Comparison of ENCODE assay signal across 7 cellular contexts in the genomic region with DNA sequence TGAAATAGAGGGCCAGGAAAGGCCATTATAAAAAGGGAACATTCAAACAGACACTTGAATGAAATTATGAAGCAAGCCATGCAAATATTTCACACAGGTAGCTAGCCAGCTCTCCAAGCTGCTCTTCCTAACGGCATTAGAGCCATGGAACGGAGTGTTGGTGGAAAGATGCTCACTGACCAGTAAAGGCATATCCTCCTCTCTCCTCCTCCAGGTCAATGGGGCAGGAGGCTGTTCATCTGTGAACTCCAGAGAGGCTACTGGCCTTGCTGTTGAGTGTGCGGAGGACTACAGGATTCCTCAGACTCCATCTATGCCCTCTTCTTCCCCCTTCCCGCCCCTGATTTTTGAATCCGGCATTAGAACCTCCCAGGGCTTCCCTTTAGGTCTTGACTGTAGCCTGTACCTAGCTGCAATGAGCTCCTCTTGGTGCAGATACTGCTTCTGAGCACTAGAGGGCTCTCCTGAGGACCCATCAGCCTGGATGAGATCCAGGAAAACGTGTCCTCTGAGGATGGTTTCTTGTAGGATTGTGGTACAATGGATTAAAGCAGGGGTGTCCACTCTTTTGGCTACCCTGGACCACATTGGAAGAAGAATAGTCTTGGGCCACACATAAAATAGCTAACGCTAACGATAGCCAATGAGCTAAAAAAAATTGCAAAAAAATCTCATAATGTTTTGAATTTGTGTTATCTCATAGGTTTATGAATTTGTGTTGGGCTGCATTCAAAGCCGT.
DNase-seq lines count a peak whose midpoint lies in the region; ATAC-seq and TF ChIP-seq lines count a peak whose summit lies in the region.

No MANE protein-coding gene starts in this region.

- no peaks in the 10 kb centered on the region for H3K36me3 ChIP-seq in lung (ENCODE audit: control insufficient read depth in 2 of 2, insufficient read depth in 2 of 2, low read length in 2 of 2)

- TF ChIP-seq CTCF in HFF-Myc (IDR thresholded peaks at IDR 0.05; ENCODE audit: low read depth, low read length, missing control alignments), result peak; percentile 90
- TF ChIP-seq CTCF in lung (IDR thresholded peaks at IDR 0.05; ENCODE audit: control extremely low read depth, extremely low read depth), result peak; percentile 40
- TF ChIP-seq CTCF in type B pancreatic cell (conservative IDR thresholded peaks at IDR 0.05), result peak; percentile 86

- no peaks in the 10 kb centered on the region for H3K9me3 Mint-ChIP-seq in effector memory CD8-positive, alpha-beta T cell
- H3K9me3 Mint-ChIP-seq in type B pancreatic cell, result no peaks in the 10 kb centered on the region

- ATAC-seq in effector memory CD8-positive, alpha-beta T cell (replicated peaks), result peak; percentile 67
- ATAC-seq in lung (ENCODE audit: insufficient read depth, low FRiP score), result peak; percentile 84

- peaks cover 4% of the 10 kb centered on the region for H3K36me3 Mint-ChIP-seq in effector memory CD8-positive, alpha-beta T cell (ENCODE audit: insufficient read depth)
- H3K36me3 Mint-ChIP-seq in type B pancreatic cell, result no peaks in the 10 kb centered on the region

- H3K27ac Mint-ChIP-seq in effector memory CD8-positive, alpha-beta T cell, result peak overlapping the region in 1 of 2 donors; percentile 8
- H3K27ac Mint-ChIP-seq in type B pancreatic cell, result no peak overlapping the region

- no peak overlapping the region for H3K27ac ChIP-seq in lung (ENCODE audit: low read depth in 1 of 2, low read length in 1 of 2)

- no peak overlapping the region for H3K4me3 Mint-ChIP-seq in effector memory CD8-positive, alpha-beta T cell
- H3K4me3 Mint-ChIP-seq in type B pancreatic cell, result no peak overlapping the region

- no peaks in the 10 kb centered on the region for H3K9me3 ChIP-seq in lung (ENCODE audit: control insufficient read depth in 2 of 2, insufficient read depth in 1 of 2, low read length in 1 of 2)

- WGBS in lung, 2 donors, result 30 to 37% methylated on average over 9 of the region's 9 CpGs

- no peaks in the 10 kb centered on the region for H3K27me3 ChIP-seq in lung (ENCODE audit: control insufficient read depth, insufficient read depth)

- H3K4me3 ChIP-seq in HFF-Myc (replicated peaks; ENCODE audit: low read depth, low read length) (no peak overlapping the region), lung (no peak overlapping the region)

- H3K27me3 Mint-ChIP-seq in effector memory CD8-positive, alpha-beta T cell, result peaks cover 35 to 46% of the 10 kb centered on the region in 2 donors
- peaks cover 35% of the 10 kb centered on the region for H3K27me3 Mint-ChIP-seq in type B pancreatic cell

- peaks cover 0 to 10% of the 10 kb centered on the region in 2 donors for H3K4me1 ChIP-seq in lung (ENCODE audit: control insufficient read depth in 2 of 2, insufficient read depth in 2 of 2, low read length in 2 of 2)

- DNase-seq in GM04503 (ENCODE audit: low read depth) (peak; percentile 13), HFF-Myc (ENCODE audit: extremely low read depth, low read depth) (peak; percentile 33), NCI-H128 (lab: John Stamatoyannopoulos, UW; ENCODE audit: unreplicated experiment) (peak; percentile 42), T follicular helper cell (ENCODE audit: low read depth) (peak; percentile 1), lung (ENCODE audit: low spot score) (peak; percentile 66), type B pancreatic cell (ENCODE audit: extremely low spot score, unreplicated experiment) (no peak)
- DNase-seq in effector memory CD8-positive, alpha-beta T cell, result peak in 1 of 3 experiments; percentile 16

- peaks cover 3 to 9% of the 10 kb centered on the region in 2 donors for H3K4me1 Mint-ChIP-seq in effector memory CD8-positive, alpha-beta T cell (ENCODE audit: low read depth in 2 of 2)
- H3K4me1 Mint-ChIP-seq in type B pancreatic cell (ENCODE audit: unreplicated experiment), result peaks cover 6% of the 10 kb centered on the region

Comparison
In these comparisons a context has a peak if more than half of its experiments do, and no peak if none do; other contexts are left out.
1. CTCF ChIP-seq: peak in every context shown above with its lines; median percentile 90 in HFF-Myc; 86 in type B pancreatic cell; 40 in lung.